Comparison of ENCODE assay signal across 14 cellular contexts in genomic region chr7:31052504-31052840, GRCh38. TPM values are rescaled to one million over a fixed set of nuclear protein-coding genes. Genes with fewer than 3 reads are reported as not detected.
A peak's percentile ranks its signal among the peaks of the same experiment; 100 is the strongest.
DNase-seq lines count a peak whose midpoint lies in the region; ATAC-seq and TF ChIP-seq lines count a peak whose summit lies in the region.
"Had no signal": no experiment of that assay in that cellular context is flagged by ENCODE, and none has a peak within 500 bp of the region (broad histone marks: within the 10 kb centered on the region; RNA-seq: fewer than 3 reads in every experiment).

No MANE protein-coding gene starts in this region.

- H3K4me3 ChIP-seq in right atrium auricular region (peak overlapping the region; percentile 33 to 53), gastroesophageal sphincter (peak overlapping the region; percentile 18 to 59), osteoblast (ENCODE audit: insufficient read depth, low read length) (no peak overlapping the region), vagina (peak overlapping the region; percentile 55 to 57)

- TF ChIP-seq EP300 in gastroesophageal sphincter (IDR thresholded peaks at IDR 0.05), result no peak

- peak overlapping the region in 1 of 2 donors; percentile 21 for H3K27ac ChIP-seq in right atrium auricular region
- peak overlapping the region in 3 of 4 donors; percentile 38 to 74 (median 73) for H3K27ac ChIP-seq in gastroesophageal sphincter
- no peak overlapping the region for H3K27ac ChIP-seq in osteoblast (ENCODE audit: low read depth, low read length)
- H3K27ac ChIP-seq in vagina, result peak overlapping the region; percentile 53

- DNase-seq in right atrium auricular region (ENCODE audit: low spot score) (no peak), Right ventricle myocardium superior (no peak), osteoblast (ENCODE audit: insufficient read length, low spot score, missing footprints) (peak; percentile 52), vagina (ENCODE audit: extremely low spot score in 2 of 2) (no peak), NCI-H2107 treated with DMSO at 0.1 percent for 48 hours (lab: John Stamatoyannopoulos, UW; ENCODE audit: unreplicated experiment) (no peak)
- DNase-seq: activated T-cell treated with anti-CD3 and anti-CD28 coated beads, Interleukin-2, amount 50 U/mL, for 72 hours; KBM-7; naive thymus-derived CD4-positive, alpha-beta T cell; NCI-H187 treated with DMSO at 0.1 percent for 48 hours; stimulated activated CD4-positive, alpha-beta T cell treated with anti-CD3 and anti-CD28 coated beads, Interleukin-12 subunit alpha, Interleukin-12 subunit beta, amount 100 ng/mL, for 4 hours had no signal

- no peaks in the 10 kb centered on the region for H3K79me2 ChIP-seq in osteoblast (ENCODE audit: insufficient read depth, low read length)

- intact Hi-C loops in Right ventricle myocardium superior (cut with DNase I), result no loop called here
- intact Hi-C loops in vagina (cut with DNase I), result no loop called here

- no peaks in the 10 kb centered on the region for H4K20me1 ChIP-seq in osteoblast (ENCODE audit: insufficient read depth, low read length)

- WGBS in gastroesophageal sphincter (ENCODE audit: low coverage in 1 of 2), 2 donors, result no CpG with 5 or more reads among the region's 47 CpGs

- H3K4me1 ChIP-seq in right atrium auricular region (peaks cover 0 to 15% of the 10 kb centered on the region in 2 donors), gastroesophageal sphincter (peaks cover 0 to 40% (median 4%) of the 10 kb centered on the region in 3 donors), osteoblast (ENCODE audit: insufficient read depth, low read length) (no peaks in the 10 kb centered on the region), vagina (peaks cover 7% of the 10 kb centered on the region)

- H3K27me3 ChIP-seq in right atrium auricular region (peaks cover 6 to 13% of the 10 kb centered on the region in 2 donors), gastroesophageal sphincter (peaks cover 61% of the 10 kb centered on the region), osteoblast (ENCODE audit: insufficient read depth, low read length) (peaks cover 42% of the 10 kb centered on the region), vagina (no peaks in the 10 kb centered on the region)

- TF ChIP-seq POLR2A in gastroesophageal sphincter (IDR thresholded peaks at IDR 0.05), result peak in 1 of 2 donors; percentile 0
- TF ChIP-seq POLR2A in vagina (IDR thresholded peaks at IDR 0.05), result no peak

- no peak for TF ChIP-seq CTCF in right atrium auricular region (IDR thresholded peaks at IDR 0.05)
- TF ChIP-seq CTCF in gastroesophageal sphincter (IDR thresholded peaks at IDR 0.05), result peak in 1 of 4 experiments; percentile 1
- no peak for TF ChIP-seq CTCF in osteoblast (IDR thresholded peaks at IDR 0.05; ENCODE audit: extremely low read depth, low read depth, low read length)
- no peak for TF ChIP-seq CTCF in vagina (IDR thresholded peaks at IDR 0.05)

- no peaks in the 10 kb centered on the region for H3K9me3 ChIP-seq in right atrium auricular region
- H3K9me3 ChIP-seq in gastroesophageal sphincter, result no peaks in the 10 kb centered on the region
- no peaks in the 10 kb centered on the region for H3K9me3 ChIP-seq in osteoblast (ENCODE audit: low read depth, low read length)
- no peaks in the 10 kb centered on the region for H3K9me3 ChIP-seq in vagina

- H3K4me2 ChIP-seq in osteoblast (ENCODE audit: insufficient read depth, low read length), result no peak overlapping the region

- ATAC-seq in Right ventricle myocardium superior (ENCODE audit: poor library complexity) (no peak), gastroesophageal sphincter (peak; percentile 10), GM19035 (IDR thresholded peaks at IDR 0.05; ENCODE audit: unreplicated experiment) (no peak), GM21786 (IDR thresholded peaks at IDR 0.05; ENCODE audit: unreplicated experiment) (no peak)
- ATAC-seq: activated T-cell treated with anti-CD3 and anti-CD28 coated beads, Interleukin-2, amount 50 U/mL, for 72 hours; naive thymus-derived CD4-positive, alpha-beta T cell had no signal

- no peak overlapping the region for H2AFZ ChIP-seq in osteoblast (ENCODE audit: low read length)

- no peaks in the 10 kb centered on the region for H3K36me3 ChIP-seq in right atrium auricular region
- no peaks in the 10 kb centered on the region for H3K36me3 ChIP-seq in gastroesophageal sphincter
- no peaks in the 10 kb centered on the region for H3K36me3 ChIP-seq in osteoblast (ENCODE audit: insufficient read depth, low read length)
- no peaks in the 10 kb centered on the region for H3K36me3 ChIP-seq in vagina

RNA-seq across cellular contexts. Expression of gene ADCYAP1R1, which starts 0.4 kb away (rescaled TPM):
- total RNA-seq in right atrium auricular region (1 to 10 TPM in 1 of 2 donors, under 1 TPM in 1; 0.86 to 3.1 TPM), Right ventricle myocardium superior (4.8 TPM), gastroesophageal sphincter (10 to 100 TPM; 13.9 to 36.3 (median 24.2) TPM), osteoblast (not detected in 2 replicates), vagina (12.0 TPM)
- total RNA-seq: epithelial cell of proximal tubule; naive thymus-derived CD4-positive, alpha-beta T cell had no signal
